In genomic region chr16:29146266-29146665, GRCh38 we compare ENCODE assay signal across 16 cellular contexts.
DNase-seq lines count a peak whose midpoint lies in the region; ATAC-seq and TF ChIP-seq lines count a peak whose summit lies in the region.
"Had no signal": no experiment of that assay in that cellular context is flagged by ENCODE, and none has a peak within 500 bp of the region (broad histone marks: within the 10 kb centered on the region; RNA-seq: fewer than 3 reads in every experiment).

No MANE protein-coding gene starts in this region.

- H3K27me3 ChIP-seq in ovary (no peaks in the 10 kb centered on the region), Caco-2 (replicated peaks; ENCODE audit: control insufficient read depth, insufficient read depth, low read length) (no peaks in the 10 kb centered on the region)
- H3K27me3 ChIP-seq: Peyer's patch had no signal

- TF ChIP-seq POLR2A in ovary (IDR thresholded peaks at IDR 0.05): no peak

- H3K4me1 Mint-ChIP-seq in natural killer cell (peaks cover 61 to 71% of the 10 kb centered on the region in 2 donors), Caco-2 (ENCODE audit: low read depth, unreplicated experiment) (no peaks in the 10 kb centered on the region)
- H3K4me1 Mint-ChIP-seq in natural killer cell treated with Interleukin-12 subunit alpha and Interleukin-12 subunit beta and Interleukin-15 and Interleukin-18, amount 100 ng/mL, for 72 hours (ENCODE audit: low read depth in 2 of 2): peaks cover 19 to 38% of the 10 kb centered on the region in 2 donors
- peaks cover 21 to 22% of the 10 kb centered on the region in 2 donors for H3K4me1 Mint-ChIP-seq in effector memory CD8-positive, alpha-beta T cell (ENCODE audit: low read depth in 2 of 2)

- WGBS in ovary, 3 donors: 91 to 94% (median 93%) methylated on average over 15 of the region's 15 CpGs

- H3K27me3 Mint-ChIP-seq in natural killer cell (ENCODE audit: low read depth in 2 of 2) (no peaks in the 10 kb centered on the region), Caco-2 (ENCODE audit: insufficient read depth, unreplicated experiment) (no peaks in the 10 kb centered on the region)
- no peaks in the 10 kb centered on the region for H3K27me3 Mint-ChIP-seq in natural killer cell treated with Interleukin-12 subunit alpha and Interleukin-12 subunit beta and Interleukin-15 and Interleukin-18, amount 100 ng/mL, for 72 hours
- no peaks in the 10 kb centered on the region for H3K27me3 Mint-ChIP-seq in effector memory CD8-positive, alpha-beta T cell
- H3K27me3 Mint-ChIP-seq: B cell had no signal

- H3K36me3 ChIP-seq in ovary: no peaks in the 10 kb centered on the region
- H3K36me3 ChIP-seq in Caco-2 (ENCODE audit: control insufficient read depth, insufficient read depth, low read length): no peaks in the 10 kb centered on the region
- H3K36me3 ChIP-seq: HAP-1, Peyer's patch had no signal

- H3K36me3 Mint-ChIP-seq in natural killer cell: no peaks in the 10 kb centered on the region
- H3K36me3 Mint-ChIP-seq in natural killer cell treated with Interleukin-12 subunit alpha and Interleukin-12 subunit beta and Interleukin-15 and Interleukin-18, amount 100 ng/mL, for 72 hours: no peaks in the 10 kb centered on the region
- H3K36me3 Mint-ChIP-seq in effector memory CD8-positive, alpha-beta T cell (ENCODE audit: insufficient read depth): peaks cover 7% of the 10 kb centered on the region
- H3K36me3 Mint-ChIP-seq in Caco-2 (ENCODE audit: insufficient read depth, unreplicated experiment): no peaks in the 10 kb centered on the region

- no peak overlapping the region for H3K4me3 ChIP-seq in ovary
- no peak overlapping the region for H3K4me3 ChIP-seq in Caco-2 (ENCODE audit: low read depth, low read length)
- H3K4me3 ChIP-seq: HAP-1, Peyer's patch had no signal

- H3K9me3 Mint-ChIP-seq in natural killer cell (no peaks in the 10 kb centered on the region), Caco-2 (ENCODE audit: unreplicated experiment) (no peaks in the 10 kb centered on the region)
- no peaks in the 10 kb centered on the region for H3K9me3 Mint-ChIP-seq in natural killer cell treated with Interleukin-12 subunit alpha and Interleukin-12 subunit beta and Interleukin-15 and Interleukin-18, amount 100 ng/mL, for 72 hours
- no peaks in the 10 kb centered on the region for H3K9me3 Mint-ChIP-seq in effector memory CD8-positive, alpha-beta T cell

- H3K9me3 ChIP-seq in ovary (no peaks in the 10 kb centered on the region), Caco-2 (no peaks in the 10 kb centered on the region)
- H3K9me3 ChIP-seq: HAP-1, Peyer's patch had no signal

- CTCF ChIA-PET in Caco-2 (lab: Charles Lee): no interaction called here

- POLR2A ChIA-PET in Caco-2 (lab: Charles Lee): no interaction called here

- DNase-seq in natural killer cell: no peak
- DNase-seq in natural killer cell treated with Interleukin-12 subunit alpha and Interleukin-12 subunit beta and Interleukin-15 and Interleukin-18, amount 100 ng/mL, for 72 hours (ENCODE audit: low spot score): no peak
- DNase-seq in effector memory CD8-positive, alpha-beta T cell: no peak
- peak in 4 of 5 donors; percentile 19 to 32 (median 26) for DNase-seq in ovary
- DNase-seq in Caco-2: no peak
- DNase-seq: COR-L47, IMR-90, Kasumi-1, NCI-H2029 treated with DMSO at 0.1 percent for 48 hours, NCI-H510A, SIG-M5 had no signal

- no peak for TF ChIP-seq CTCF in natural killer cell (IDR thresholded peaks at IDR 0.05)
- TF ChIP-seq CTCF in ovary (IDR thresholded peaks at IDR 0.05): no peak
- TF ChIP-seq CTCF in Caco-2 (IDR thresholded peaks at IDR 0.05; ENCODE audit: insufficient read depth in 1 of 2, low read depth in 1 of 2, low read length in 1 of 2, severe bottlenecking in 1 of 2, unreplicated experiment in 1 of 2): no peak

- peak overlapping the region in 1 of 2 donors; percentile 75 for H3K27ac ChIP-seq in ovary
- H3K27ac ChIP-seq: Peyer's patch had no signal

- H3K4me1 ChIP-seq in ovary (ENCODE audit: insufficient read depth) (peaks cover 10% of the 10 kb centered on the region), Caco-2 (no peaks in the 10 kb centered on the region)
- H3K4me1 ChIP-seq: HAP-1, Peyer's patch had no signal

- H3K4me3 Mint-ChIP-seq in natural killer cell (no peak overlapping the region), Caco-2 (ENCODE audit: unreplicated experiment) (no peak overlapping the region)
- no peak overlapping the region for H3K4me3 Mint-ChIP-seq in natural killer cell treated with Interleukin-12 subunit alpha and Interleukin-12 subunit beta and Interleukin-15 and Interleukin-18, amount 100 ng/mL, for 72 hours
- H3K4me3 Mint-ChIP-seq in effector memory CD8-positive, alpha-beta T cell: no peak overlapping the region
- H3K4me3 Mint-ChIP-seq: B cell had no signal

- BruUV-seq in Caco-2 (replicated peaks; lab: Mats Ljungman, UMichigan): no TSS peak

- peak overlapping the region; percentile 94 to 96 for H3K27ac Mint-ChIP-seq in natural killer cell
- H3K27ac Mint-ChIP-seq in natural killer cell treated with Interleukin-12 subunit alpha and Interleukin-12 subunit beta and Interleukin-15 and Interleukin-18, amount 100 ng/mL, for 72 hours: no peak overlapping the region
- peak overlapping the region; percentile 96 to 100 for H3K27ac Mint-ChIP-seq in effector memory CD8-positive, alpha-beta T cell
- H3K27ac Mint-ChIP-seq in Caco-2 (ENCODE audit: unreplicated experiment): no peak overlapping the region

- ATAC-seq in natural killer cell: no peak
- ATAC-seq in natural killer cell treated with Interleukin-12 subunit alpha and Interleukin-12 subunit beta and Interleukin-15 and Interleukin-18, amount 100 ng/mL, for 72 hours: no peak
- no peak for ATAC-seq in effector memory CD8-positive, alpha-beta T cell (replicated peaks)
- ATAC-seq in HG03521 (IDR thresholded peaks at IDR 0.05; ENCODE audit: unreplicated experiment): no peak
- ATAC-seq in HG02678 (IDR thresholded peaks at IDR 0.05; ENCODE audit: unreplicated experiment): no peak

- intact Hi-C loops in natural killer cell (cut with micrococcal nuclease) (no loop called here), ovary (cut with DNase I) (no loop called here), Caco-2 (cut with micrococcal nuclease; ENCODE audit: unreplicated experiment) (no loop called here)

- TF ChIP-seq EP300 in ovary (IDR thresholded peaks at IDR 0.05): no peak

Comparison
In these comparisons a context has a peak if more than half of its experiments do, and no peak if none do; other contexts are left out.
1. H3K27ac Mint-ChIP-seq: peak in natural killer cell (2 of 2) and effector memory CD8-positive, alpha-beta T cell (2 of 2); none in natural killer cell treated with Interleukin-12 subunit alpha and Interleukin-12 subunit beta and Interleukin-15 and Interleukin-18, amount 100 ng/mL, for 72 hours (0 of 2) and Caco-2 (single experiment).
2. DNase-seq: peak in ovary (4 of 5); none in natural killer cell (single experiment), natural killer cell treated with Interleukin-12 subunit alpha and Interleukin-12 subunit beta and Interleukin-15 and Interleukin-18, amount 100 ng/mL, for 72 hours (single experiment), effector memory CD8-positive, alpha-beta T cell (0 of 3) and Caco-2 (0 of 2).